29 cellular contexts compared by ENCODE assay signal in genomic region chr3:112967425-112967824, GRCh38. TPM values are rescaled to one million over a fixed set of nuclear protein-coding genes. Genes with fewer than 3 reads are reported as not detected.
DNase-seq lines count a peak whose midpoint lies in the region; ATAC-seq and TF ChIP-seq lines count a peak whose summit lies in the region.
"Had no signal": no experiment of that assay in that cellular context is flagged by ENCODE, and none has a peak within 500 bp of the region (broad histone marks: within the 10 kb centered on the region; RNA-seq: fewer than 3 reads in every experiment).

No MANE protein-coding gene starts in this region.

- no peak for ATAC-seq in natural killer cell treated with Interleukin-12 subunit alpha and Interleukin-12 subunit beta and Interleukin-15 and Interleukin-18, amount 100 ng/mL, for 72 hours
- ATAC-seq in natural killer cell: no peak
- no peak for ATAC-seq in effector memory CD8-positive, alpha-beta T cell (replicated peaks)
- ATAC-seq: activated CD8-positive, alpha-beta memory T cell treated with anti-CD3 and anti-CD28 coated beads, Interleukin-2, amount 10 ng/mL, durations not matched to agents 7 days and 5 days; left ventricle myocardium superior; psoas muscle had no signal

- peaks cover 76% of the 10 kb centered on the region for H3K79me2 ChIP-seq in OCI-LY3 (ENCODE audit: low read length)

- H3K27me3 Mint-ChIP-seq in natural killer cell treated with Interleukin-12 subunit alpha and Interleukin-12 subunit beta and Interleukin-15 and Interleukin-18, amount 100 ng/mL, for 72 hours: peaks cover 7 to 21% of the 10 kb centered on the region in 2 donors
- H3K27me3 Mint-ChIP-seq in natural killer cell (ENCODE audit: low read depth in 2 of 2): peaks cover 8 to 14% of the 10 kb centered on the region in 2 donors
- H3K27me3 Mint-ChIP-seq in effector memory CD8-positive, alpha-beta T cell: no peaks in the 10 kb centered on the region
- H3K27me3 Mint-ChIP-seq in activated T-helper 2 cell treated with anti-CD3 and anti-CD28 coated beads, Interferon-gamma antibody, Interleukin-2, Interleukin-4, amounts not matched to agents 10 μg/mL and 5 μg/mL and 100 μg/mL, durations not matched to agents 14 hours and 24 hours and 36 hours (ENCODE audit: low read depth): no peaks in the 10 kb centered on the region
- H3K27me3 Mint-ChIP-seq: activated CD4-positive, alpha-beta T cell treated with anti-CD3 and anti-CD28 coated beads, Interleukin-2, amount 10 ng/mL, durations not matched to agents 24 days and 14 days; activated CD8-positive, alpha-beta memory T cell treated with anti-CD3 and anti-CD28 coated beads, Interleukin-2, amount 10 ng/mL, durations not matched to agents 7 days and 5 days had no signal

- H4K20me1 ChIP-seq in OCI-LY3 (ENCODE audit: insufficient read depth, low read length): peaks cover 4% of the 10 kb centered on the region; the same call in 1 of the 2 replicates

- H3K4me1 Mint-ChIP-seq in natural killer cell treated with Interleukin-12 subunit alpha and Interleukin-12 subunit beta and Interleukin-15 and Interleukin-18, amount 100 ng/mL, for 72 hours (ENCODE audit: low read depth in 2 of 2): peaks cover 14 to 27% of the 10 kb centered on the region in 2 donors
- H3K4me1 Mint-ChIP-seq in natural killer cell: no peaks in the 10 kb centered on the region
- H3K4me1 Mint-ChIP-seq in effector memory CD8-positive, alpha-beta T cell (ENCODE audit: low read depth in 2 of 2): peaks cover 23 to 55% of the 10 kb centered on the region in 2 donors
- peaks cover 37% of the 10 kb centered on the region for H3K4me1 Mint-ChIP-seq in activated T-helper 2 cell treated with anti-CD3 and anti-CD28 coated beads, Interferon-gamma antibody, Interleukin-2, Interleukin-4, amounts not matched to agents 10 μg/mL and 5 μg/mL and 100 μg/mL, durations not matched to agents 14 hours and 24 hours and 36 hours (ENCODE audit: low read depth)

- H3K27ac Mint-ChIP-seq in natural killer cell treated with Interleukin-12 subunit alpha and Interleukin-12 subunit beta and Interleukin-15 and Interleukin-18, amount 100 ng/mL, for 72 hours: peak overlapping the region; percentile 89
- H3K27ac Mint-ChIP-seq in natural killer cell: no peak overlapping the region
- H3K27ac Mint-ChIP-seq in effector memory CD8-positive, alpha-beta T cell: peak overlapping the region; percentile 18 to 27
- no peak overlapping the region for H3K27ac Mint-ChIP-seq in activated T-helper 2 cell treated with anti-CD3 and anti-CD28 coated beads, Interferon-gamma antibody, Interleukin-2, Interleukin-4, amounts not matched to agents 10 μg/mL and 5 μg/mL and 100 μg/mL, durations not matched to agents 14 hours and 24 hours and 36 hours
- H3K27ac Mint-ChIP-seq: activated CD4-positive, alpha-beta T cell treated with anti-CD3 and anti-CD28 coated beads, Interleukin-2, amount 10 ng/mL, durations not matched to agents 24 days and 14 days; activated CD8-positive, alpha-beta memory T cell treated with anti-CD3 and anti-CD28 coated beads, Interleukin-2, amount 10 ng/mL, durations not matched to agents 7 days and 5 days had no signal

- peaks cover 29% of the 10 kb centered on the region for H3K36me3 Mint-ChIP-seq in natural killer cell treated with Interleukin-12 subunit alpha and Interleukin-12 subunit beta and Interleukin-15 and Interleukin-18, amount 100 ng/mL, for 72 hours
- H3K36me3 Mint-ChIP-seq in natural killer cell: peaks cover 15% of the 10 kb centered on the region
- H3K36me3 Mint-ChIP-seq in effector memory CD8-positive, alpha-beta T cell (ENCODE audit: insufficient read depth): no peaks in the 10 kb centered on the region
- peaks cover 56% of the 10 kb centered on the region for H3K36me3 Mint-ChIP-seq in activated T-helper 2 cell treated with anti-CD3 and anti-CD28 coated beads, Interferon-gamma antibody, Interleukin-2, Interleukin-4, amounts not matched to agents 10 μg/mL and 5 μg/mL and 100 μg/mL, durations not matched to agents 14 hours and 24 hours and 36 hours (ENCODE audit: low read depth)

- TF ChIP-seq CTCF in natural killer cell (IDR thresholded peaks at IDR 0.05) (no peak), OCI-LY3 (IDR thresholded peaks at IDR 0.05; ENCODE audit: low read depth, low read length) (no peak)

- H3K36me3 ChIP-seq in OCI-LY3 (replicated peaks; ENCODE audit: low read depth, low read length): peaks cover 16% of the 10 kb centered on the region
- H3K36me3 ChIP-seq: HAP-1, heart right ventricle, sigmoid colon had no signal

- intact Hi-C loops in natural killer cell (cut with micrococcal nuclease): no loop called here
- intact Hi-C loops in activated T-helper 2 cell treated with anti-CD3 and anti-CD28 coated beads, Interferon-gamma antibody, Interleukin-2, Interleukin-4, amounts not matched to agents 10 μg/mL and 5 μg/mL and 100 μg/mL, durations not matched to agents 14 hours and 24 hours and 36 hours (cut with micrococcal nuclease): no loop called here

- peaks cover 11% of the 10 kb centered on the region for H3K9me3 Mint-ChIP-seq in natural killer cell treated with Interleukin-12 subunit alpha and Interleukin-12 subunit beta and Interleukin-15 and Interleukin-18, amount 100 ng/mL, for 72 hours
- H3K9me3 Mint-ChIP-seq in natural killer cell: peaks cover 3% of the 10 kb centered on the region in 2 donors
- peaks cover 4 to 15% of the 10 kb centered on the region in 2 donors for H3K9me3 Mint-ChIP-seq in effector memory CD8-positive, alpha-beta T cell
- peaks cover 24% of the 10 kb centered on the region for H3K9me3 Mint-ChIP-seq in activated T-helper 2 cell treated with anti-CD3 and anti-CD28 coated beads, Interferon-gamma antibody, Interleukin-2, Interleukin-4, amounts not matched to agents 10 μg/mL and 5 μg/mL and 100 μg/mL, durations not matched to agents 14 hours and 24 hours and 36 hours

- no peak for DNase-seq in natural killer cell treated with Interleukin-12 subunit alpha and Interleukin-12 subunit beta and Interleukin-15 and Interleukin-18, amount 100 ng/mL, for 72 hours (ENCODE audit: low spot score)
- DNase-seq in natural killer cell (no peak), GF-D8 (lab: John Stamatoyannopoulos, UW) (no peak)
- no peak for DNase-seq in effector memory CD8-positive, alpha-beta T cell
- no peak for DNase-seq in activated T-helper 2 cell treated with anti-CD3 and anti-CD28 coated beads, Interferon-gamma antibody, Interleukin-2, Interleukin-4, amounts not matched to agents 10 μg/mL and 5 μg/mL and 100 μg/mL, durations not matched to agents 14 hours and 24 hours and 36 hours (ENCODE audit: low spot score)
- DNase-seq in central memory CD4-positive, alpha-beta T cell: no peak
- DNase-seq: activated CD4-positive, alpha-beta T cell treated with anti-CD3 and anti-CD28 coated beads, Interleukin-2, amount 10 ng/mL, durations not matched to agents 24 days and 14 days; activated CD8-positive, alpha-beta memory T cell treated with anti-CD3 and anti-CD28 coated beads, Interleukin-2, amount 10 ng/mL, durations not matched to agents 7 days and 5 days; C1 segment of cervical spinal cord; Calu3; dermis blood vessel endothelial cell; DMS79; heart right ventricle; kidney; left ventricle myocardium superior; MM.1S; NCI-H1105 treated with DMSO at 0.1 percent for 48 hours; NCI-H187 treated with DMSO at 0.1 percent for 48 hours; NCI-H526 treated with DMSO at 0.1 percent for 48 hours; NK-92 treated with Interleukin-12 subunit alpha and Interleukin-12 subunit beta, amount 100 ng/mL, for 24 hours; psoas muscle; Right ventricle myocardium superior; sigmoid colon; stimulated activated CD4-positive, alpha-beta T cell treated with anti-CD3 and anti-CD28 coated beads, Interleukin-4, amount 100 ng/mL, for 1 hour; substantia nigra had no signal

- H3K4me3 ChIP-seq in OCI-LY3 (ENCODE audit: low read length): peak overlapping the region; percentile 42; the same call in 1 of the 2 replicates
- H3K4me3 ChIP-seq: HAP-1, heart right ventricle, psoas muscle, sigmoid colon had no signal

- peak overlapping the region; percentile 50; the same call in 1 of the 2 replicates for H3K9ac ChIP-seq in OCI-LY3 (ENCODE audit: low read length)
- H3K9ac ChIP-seq: KMS-11 had no signal

- H3K27me3 ChIP-seq in OCI-LY3 (ENCODE audit: low read depth, low read length): no peaks in the 10 kb centered on the region
- H3K27me3 ChIP-seq: sigmoid colon had no signal

- peak overlapping the region; percentile 75 for H3K4me3 Mint-ChIP-seq in natural killer cell treated with Interleukin-12 subunit alpha and Interleukin-12 subunit beta and Interleukin-15 and Interleukin-18, amount 100 ng/mL, for 72 hours
- no peak overlapping the region for H3K4me3 Mint-ChIP-seq in natural killer cell
- H3K4me3 Mint-ChIP-seq in effector memory CD8-positive, alpha-beta T cell: peak overlapping the region in 1 of 2 donors; percentile 40
- no peak overlapping the region for H3K4me3 Mint-ChIP-seq in activated T-helper 2 cell treated with anti-CD3 and anti-CD28 coated beads, Interferon-gamma antibody, Interleukin-2, Interleukin-4, amounts not matched to agents 10 μg/mL and 5 μg/mL and 100 μg/mL, durations not matched to agents 14 hours and 24 hours and 36 hours (ENCODE audit: low read depth)
- H3K4me3 Mint-ChIP-seq: activated CD4-positive, alpha-beta T cell treated with anti-CD3 and anti-CD28 coated beads, Interleukin-2, amount 10 ng/mL, durations not matched to agents 24 days and 14 days; activated CD8-positive, alpha-beta memory T cell treated with anti-CD3 and anti-CD28 coated beads, Interleukin-2, amount 10 ng/mL, durations not matched to agents 7 days and 5 days had no signal

- no peak overlapping the region for H2AFZ ChIP-seq in OCI-LY3 (ENCODE audit: low read depth, low read length)

- H3K9me3 ChIP-seq in OCI-LY3 (ENCODE audit: insufficient read depth, low read length): peaks cover 13% of the 10 kb centered on the region; the same call in 1 of the 2 replicates
- H3K9me3 ChIP-seq: HAP-1, psoas muscle had no signal

- peak overlapping the region; percentile 60 for H3K27ac ChIP-seq in OCI-LY3 (ENCODE audit: low read length)
- H3K27ac ChIP-seq: KMS-11, psoas muscle, sigmoid colon had no signal

- peak overlapping the region; percentile 74 for H3K4me2 ChIP-seq in OCI-LY3 (ENCODE audit: low read length)
- H3K4me2 ChIP-seq: KMS-11 had no signal

- H3K4me1 ChIP-seq in OCI-LY3 (ENCODE audit: low read length): peaks cover 60% of the 10 kb centered on the region
- H3K4me1 ChIP-seq: HAP-1, psoas muscle, sigmoid colon had no signal

RNA-seq across cellular contexts. Expression of gene CD200R1, which starts 7.5 kb away (rescaled TPM):
- total RNA-seq in natural killer cell treated with Interleukin-12 subunit alpha and Interleukin-12 subunit beta and Interleukin-15 and Interleukin-18, amount 100 ng/mL, for 72 hours: 1 to 10 TPM; 3.7 to 8.3 TPM
- 10 to 100 TPM in 1 of 3 donors, 1 to 10 TPM in 1, under 1 TPM in 1; 0.38 to 25.8 (median 1.7) TPM for total RNA-seq in natural killer cell
- 3.4 and 4.1 TPM in 2 replicates for total RNA-seq in activated T-helper 2 cell treated with anti-CD3 and anti-CD28 coated beads, Interferon-gamma antibody, Interleukin-2, Interleukin-4, amounts not matched to agents 10 μg/mL and 5 μg/mL and 100 μg/mL, durations not matched to agents 14 hours and 24 hours and 36 hours
- total RNA-seq: Calu3, dermis blood vessel endothelial cell, endothelial cell of umbilical vein had no signal

RNA-seq across cellular contexts. Expression of gene GTPBP8, which starts 23.4 kb away (rescaled TPM):
- total RNA-seq in natural killer cell treated with Interleukin-12 subunit alpha and Interleukin-12 subunit beta and Interleukin-15 and Interleukin-18, amount 100 ng/mL, for 72 hours: 10 to 100 TPM; 41.5 to 43.2 TPM
- 10 to 100 TPM; 16.6 to 28.6 (median 16.8) TPM for total RNA-seq in natural killer cell
- 17.6 and 22.7 TPM in 2 replicates for total RNA-seq in activated T-helper 2 cell treated with anti-CD3 and anti-CD28 coated beads, Interferon-gamma antibody, Interleukin-2, Interleukin-4, amounts not matched to agents 10 μg/mL and 5 μg/mL and 100 μg/mL, durations not matched to agents 14 hours and 24 hours and 36 hours

Comparison
In these comparisons a context has a peak if more than half of its experiments do, and no peak if none do; other contexts are left out.
1. H3K27ac Mint-ChIP-seq: peak in natural killer cell treated with Interleukin-12 subunit alpha and Interleukin-12 subunit beta and Interleukin-15 and Interleukin-18, amount 100 ng/mL, for 72 hours (2 of 2) and effector memory CD8-positive, alpha-beta T cell (2 of 2); none in natural killer cell (0 of 2) and activated T-helper 2 cell treated with anti-CD3 and anti-CD28 coated beads, Interferon-gamma antibody, Interleukin-2, Interleukin-4, amounts not matched to agents 10 μg/mL and 5 μg/mL and 100 μg/mL, durations not matched to agents 14 hours and 24 hours and 36 hours (single experiment).